In the genomic region with DNA sequence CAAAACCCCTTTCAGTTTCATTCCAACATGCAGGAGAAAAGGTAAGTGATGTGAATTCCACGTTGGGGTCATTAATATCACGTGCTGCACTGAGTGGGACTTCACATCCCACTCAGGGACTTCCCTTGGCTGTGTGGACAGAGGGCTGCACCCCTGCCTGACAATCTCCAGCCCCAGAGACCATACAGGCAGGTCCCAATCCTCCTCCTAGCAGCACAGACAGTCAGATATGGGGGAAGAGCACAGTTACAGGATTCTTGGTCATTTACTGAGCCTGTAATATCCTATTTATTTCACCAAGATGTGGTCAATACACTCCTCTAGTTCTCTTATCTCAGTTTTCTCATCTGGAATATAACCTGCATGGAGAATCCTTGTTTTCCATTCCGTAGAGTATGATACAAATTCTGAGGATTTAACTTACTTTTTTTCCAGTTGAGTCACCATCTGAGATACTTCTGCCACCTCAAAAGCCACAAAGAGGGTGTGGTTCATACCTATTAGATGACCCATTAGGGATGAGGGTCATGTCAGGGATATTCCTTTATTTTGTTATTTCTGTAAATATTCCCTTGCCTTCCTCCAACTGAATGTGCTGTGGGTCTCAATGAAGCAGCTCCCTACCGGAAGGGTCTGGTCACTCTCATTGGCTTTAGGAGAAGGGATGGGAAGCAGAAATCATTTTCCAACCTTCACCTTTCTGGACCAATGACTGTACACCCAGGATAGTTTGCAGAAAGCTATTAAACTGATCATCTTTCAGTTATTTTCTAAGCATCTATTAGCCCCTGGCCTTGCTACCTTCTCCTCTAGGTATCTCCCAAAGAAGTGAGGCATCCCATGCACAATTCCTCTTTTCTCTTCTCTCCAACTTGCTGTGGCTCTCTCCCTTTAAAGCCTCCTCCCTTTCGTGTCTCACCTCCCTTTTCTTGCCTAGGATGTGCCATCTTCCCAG, we compare ENCODE assay signal across 22 cellular contexts. TPM values are rescaled to one million over a fixed set of nuclear protein-coding genes. Genes with fewer than 3 reads are reported as not detected.
DNase-seq lines count a peak whose midpoint lies in the region; ATAC-seq and FAIRE-seq lines count a peak whose summit lies in the region.
"Had no signal": no experiment of that assay in that cellular context is flagged by ENCODE, and none has a peak within 500 bp of the region (broad histone marks: within the 10 kb centered on the region; RNA-seq: fewer than 3 reads in every experiment).

No MANE protein-coding gene starts in this region.

- H3K9me2 ChIP-seq in GM23248 (ENCODE audit: insufficient read depth): no peaks in the 10 kb centered on the region

- H2AFZ ChIP-seq in GM23248: no peak overlapping the region

- H3K9me3 ChIP-seq in GM23248 (ENCODE audit: low read depth) (no peaks in the 10 kb centered on the region), right cardiac atrium (ENCODE audit: control insufficient read depth, low read length) (no peaks in the 10 kb centered on the region)
- H3K9me3 ChIP-seq: MG63, SJCRH30, upper lobe of right lung had no signal

- H3K27me3 ChIP-seq in GM23248 (replicated peaks; ENCODE audit: insufficient read depth) (peaks cover 11% of the 10 kb centered on the region; the same call in 1 of the 2 replicates), right cardiac atrium (ENCODE audit: control insufficient read depth, insufficient read depth) (no peaks in the 10 kb centered on the region)
- H3K27me3 ChIP-seq: MG63, SJCRH30, upper lobe of right lung had no signal

- no peak overlapping the region for H3K27ac ChIP-seq in GM23248
- H3K27ac ChIP-seq in right cardiac atrium (ENCODE audit: low read length): no peak overlapping the region
- H3K27ac ChIP-seq: SJCRH30, upper lobe of right lung, VCaP had no signal

- WGBS in GM23248 (ENCODE audit: low coverage in 1 of 2, low lambda C conversion rate in 2 of 2, missing lambda C conversion rate in 2 of 2), 2 experiments: 61 to 63% methylated on average over 5 of the region's 5 CpGs
- WGBS in right cardiac atrium: 84% methylated on average over 5 of the region's 5 CpGs

- H3K9ac ChIP-seq in GM23248: no peak overlapping the region

- no peaks in the 10 kb centered on the region for H4K20me1 ChIP-seq in GM23248 (ENCODE audit: insufficient read depth)

- H3K4me1 ChIP-seq in GM23248 (ENCODE audit: insufficient read depth) (peaks cover 8% of the 10 kb centered on the region; the same call in 1 of the 2 replicates), right cardiac atrium (ENCODE audit: control insufficient read depth, insufficient read depth, low read length) (no peaks in the 10 kb centered on the region)
- H3K4me1 ChIP-seq: upper lobe of right lung had no signal

- no peaks in the 10 kb centered on the region for H3K36me3 ChIP-seq in GM23248 (ENCODE audit: low read depth)
- H3K36me3 ChIP-seq: MG63, SJCRH30, upper lobe of right lung had no signal

- DNase-seq in AG08395 (ENCODE audit: low spot score): peak; percentile 77
- DNase-seq in GM23248: peak; percentile 75
- peak; percentile 74 for DNase-seq in RCC 7860 (ENCODE audit: low spot score)
- DNase-seq in islet precursor cell: peak; percentile 31
- DNase-seq in right cardiac atrium: no peak
- DNase-seq in OCI-M1 (lab: John Stamatoyannopoulos, UW): no peak
- DNase-seq in NCI-H2081 (lab: John Stamatoyannopoulos, UW): no peak
- DNase-seq: activated CD4-positive, alpha-beta T cell treated with anti-CD3 and anti-CD28 coated beads, Interleukin-2, amount 10 ng/mL, durations not matched to agents 7 days and 5 days; CD4-positive, alpha-beta T cell; effector memory CD8-positive, alpha-beta T cell; H7; left ventricle myocardium superior; MG63; NCI-H1694; NCI-H748 treated with DMSO at 0.1 percent for 48 hours; SJCRH30; upper lobe of right lung had no signal

- H3K4me3 ChIP-seq in GM23248 (no peak overlapping the region), right cardiac atrium (ENCODE audit: low read length) (no peak overlapping the region)
- H3K4me3 ChIP-seq: MG63, SJCRH30, upper lobe of right lung had no signal

- ATAC-seq in HG03565 (IDR thresholded peaks at IDR 0.05; ENCODE audit: unreplicated experiment) (no peak), right cardiac atrium (no peak)
- ATAC-seq: activated T-helper 17 cell treated with anti-CD3 and anti-CD28 coated beads, Interleukin-2, amount 50 U/mL, for 72 hours; effector memory CD8-positive, alpha-beta T cell; left ventricle myocardium superior; upper lobe of right lung had no signal

- H3K79me2 ChIP-seq in GM23248 (ENCODE audit: insufficient read depth): no peaks in the 10 kb centered on the region

- in situ Hi-C loops in GM23248 (cut with MboI): no loop called here

- peak; percentile 68 for FAIRE-seq in RCC 7860 (lab: Jason Lieb, UNC)

- H3F3A ChIP-seq in GM23248 (ENCODE audit: insufficient read depth): no peaks in the 10 kb centered on the region

- intact Hi-C loops in right cardiac atrium (cut with DNase I): no loop called here

- H3K4me2 ChIP-seq in GM23248 (ENCODE audit: unreplicated experiment): no peak overlapping the region

RNA-seq across cellular contexts. Expression of gene NTF3, which starts 43.0 kb away (rescaled TPM):
- total RNA-seq in GM23248 (2014; rRNA removed; shearing (Covaris generic)): 1.0 and 4.8 TPM in 2 replicates
- polyA plus RNA-seq in GM23248 (2016; fragmentation: Nextera tagmentation; extraction: Ambion mirVana): 6.0 and 6.2 TPM in 2 replicates
- 1 to 10 TPM in 2 of 4 donors, under 1 TPM in 2; 0.53 to 1.9 (median 1.3) TPM for total RNA-seq in right cardiac atrium
- polyA plus RNA-seq in right cardiac atrium: 1.7 TPM
- total RNA-seq: A673; activated CD4-positive, alpha-beta T cell treated with anti-CD3 and anti-CD28 coated beads, Interleukin-2, amount 10 ng/mL, durations not matched to agents 7 days and 5 days; activated T-helper 17 cell treated with anti-CD3 and anti-CD28 coated beads, Interleukin-2, amount 50 U/mL, for 72 hours; CD4-positive, alpha-beta T cell; glomerular endothelial cell had no signal

Comparison
In these comparisons a context has a peak if more than half of its experiments do, and no peak if none do; other contexts are left out.
1. DNase-seq: peak in AG08395 (single experiment), GM23248 (single experiment), RCC 7860 (single experiment) and islet precursor cell (single experiment); none in right cardiac atrium (0 of 3), OCI-M1 (single experiment) and NCI-H2081 (0 of 2).